ENCODE assay signal across 26 cellular contexts in the genomic region with DNA sequence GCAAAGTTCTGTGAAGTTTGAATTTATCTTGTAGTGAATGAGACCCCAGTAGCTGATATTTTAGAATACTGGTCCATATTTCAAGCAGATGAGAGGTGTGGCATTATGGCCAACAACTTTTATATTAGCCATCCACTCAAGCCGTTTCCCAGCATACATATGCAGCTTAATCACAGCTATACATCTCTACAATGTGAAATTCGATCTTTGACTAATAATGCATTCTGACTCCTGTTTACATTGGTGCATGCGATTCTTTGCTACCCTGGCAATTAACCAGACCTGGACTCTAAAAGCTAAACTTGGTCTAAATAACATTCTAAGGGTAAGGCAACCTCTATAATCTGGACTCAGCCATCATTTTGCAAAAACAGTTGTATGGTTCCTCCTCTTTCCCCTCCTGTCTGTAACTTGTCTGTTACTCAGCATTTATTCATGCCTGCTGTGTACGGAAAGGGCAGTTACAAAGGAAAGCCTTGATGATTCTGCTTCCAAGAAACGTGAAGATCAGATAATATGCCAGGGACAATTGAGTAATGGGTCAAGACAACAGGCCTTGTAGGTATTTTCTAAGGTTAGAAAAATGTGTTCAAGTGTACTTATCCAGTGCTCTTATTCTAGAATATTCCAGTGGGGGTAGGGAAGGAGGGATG. TPM values are rescaled to one million over a fixed set of nuclear protein-coding genes. Genes with fewer than 3 reads are reported as not detected.
A peak's percentile ranks its signal among the peaks of the same experiment; 100 is the strongest.
DNase-seq lines count a peak whose midpoint lies in the region; ATAC-seq, FAIRE-seq and TF ChIP-seq lines count a peak whose summit lies in the region.
"Had no signal": no experiment of that assay in that cellular context is flagged by ENCODE, and none has a peak within 500 bp of the region (broad histone marks: within the 10 kb centered on the region; RNA-seq: fewer than 3 reads in every experiment).

No MANE protein-coding gene starts in this region.

- no peak overlapping the region for H3K14ac ChIP-seq in trophoblast cell (ENCODE audit: low read length)

- no peaks in the 10 kb centered on the region for H3K27me3 ChIP-seq in MG63
- H3K27me3 ChIP-seq in bronchial epithelial cell (ENCODE audit: control insufficient read depth, insufficient read depth, low read length): no peaks in the 10 kb centered on the region
- H3K27me3 ChIP-seq in trophoblast cell (ENCODE audit: insufficient read depth, low read length): no peaks in the 10 kb centered on the region
- no peaks in the 10 kb centered on the region for H3K27me3 ChIP-seq in right cardiac atrium (ENCODE audit: control insufficient read depth, insufficient read depth)

- no peak overlapping the region for H2AK5ac ChIP-seq in trophoblast cell (ENCODE audit: low read length)

- no peak overlapping the region for H4K91ac ChIP-seq in trophoblast cell (ENCODE audit: low read depth, low read length)

- peaks cover 5% of the 10 kb centered on the region for H3K79me1 ChIP-seq in trophoblast cell (ENCODE audit: low read length)

- H3K23ac ChIP-seq in trophoblast cell (ENCODE audit: low read length): no peak overlapping the region

- no CpG with 5 or more reads among the region's 5 CpGs for WGBS in trophoblast cell (ENCODE audit: extremely low coverage, insufficient coverage, insufficient read length)
- WGBS in right cardiac atrium: 73% methylated on average over 5 of the region's 5 CpGs

- no peak overlapping the region for H4K12ac ChIP-seq in trophoblast cell (ENCODE audit: low read depth, low read length)

- no peak overlapping the region for H2AFZ ChIP-seq in trophoblast cell (ENCODE audit: insufficient read depth, low read length, poor library complexity)

- no peak for ATAC-seq in right cardiac atrium
- no peak for ATAC-seq in HG03378 (IDR thresholded peaks at IDR 0.05; ENCODE audit: unreplicated experiment)
- ATAC-seq: left lobe of liver; psoas muscle; stimulated activated naive CD8-positive, alpha-beta T cell treated with anti-CD3 and anti-CD28 coated beads, Interleukin-15, amount 100 ng/mL, for 72 hours had no signal

- FAIRE-seq in bronchial epithelial cell (lab: Jason Lieb, UNC): no peak

- no peak for TF ChIP-seq CTCF in bronchial epithelial cell (IDR thresholded peaks at IDR 0.05; ENCODE audit: insufficient read depth, low read length, severe bottlenecking)

- H3K18ac ChIP-seq in trophoblast cell (ENCODE audit: low read length): no peak overlapping the region

- H3K9ac ChIP-seq in trophoblast cell (ENCODE audit: low read length): no peak overlapping the region

- H3K9me3 ChIP-seq in MG63 (no peaks in the 10 kb centered on the region), trophoblast cell (ENCODE audit: insufficient read depth, low read depth, low read length) (peaks cover 1% of the 10 kb centered on the region), right cardiac atrium (ENCODE audit: control insufficient read depth, low read length) (no peaks in the 10 kb centered on the region)
- H3K9me3 ChIP-seq: esophagus squamous epithelium, psoas muscle, transverse colon had no signal

- no peak overlapping the region for H4K8ac ChIP-seq in trophoblast cell (ENCODE audit: low read depth, low read length)

- H3K4me1 ChIP-seq in trophoblast cell (ENCODE audit: control insufficient read depth in 1 of 2, insufficient read depth in 2 of 2, low read length in 2 of 2): peaks cover 12 to 21% of the 10 kb centered on the region in 2 experiments
- no peaks in the 10 kb centered on the region for H3K4me1 ChIP-seq in right cardiac atrium (ENCODE audit: control insufficient read depth, insufficient read depth, low read length)
- H3K4me1 ChIP-seq: psoas muscle, spleen, transverse colon had no signal

- H3K4ac ChIP-seq in trophoblast cell (ENCODE audit: low read depth, low read length): no peak overlapping the region

- no peak overlapping the region for H3K4me2 ChIP-seq in trophoblast cell (ENCODE audit: low read length)

- no peak overlapping the region for H2BK120ac ChIP-seq in trophoblast cell (ENCODE audit: insufficient read depth, low read length, poor library complexity)

- H3K4me3 ChIP-seq in MG63: no peak overlapping the region
- H3K4me3 ChIP-seq in bronchial epithelial cell (ENCODE audit: low read depth, low read length): no peak overlapping the region
- H3K4me3 ChIP-seq in trophoblast cell (ENCODE audit: low read depth, low read length): no peak overlapping the region
- H3K4me3 ChIP-seq in right cardiac atrium (ENCODE audit: low read length): no peak overlapping the region
- H3K4me3 ChIP-seq: esophagus squamous epithelium, psoas muscle had no signal

- H2BK5ac ChIP-seq in trophoblast cell (ENCODE audit: low read depth, low read length, poor library complexity): no peak overlapping the region

- H2BK12ac ChIP-seq in trophoblast cell (ENCODE audit: low read length): no peak overlapping the region

- H3K36me3 ChIP-seq in MG63: no peaks in the 10 kb centered on the region; the same call in 1 of the 2 replicates
- H3K36me3 ChIP-seq in bronchial epithelial cell (ENCODE audit: control insufficient read depth, insufficient read depth, low read length): no peaks in the 10 kb centered on the region
- H3K36me3 ChIP-seq in trophoblast cell (ENCODE audit: control insufficient read depth in 1 of 2, insufficient read depth in 2 of 2, low read length in 2 of 2): peaks cover 8 to 14% of the 10 kb centered on the region in 2 experiments
- H3K36me3 ChIP-seq: transverse colon had no signal

- DNase-seq in GM03348 (ENCODE audit: low spot score) (peak; percentile 22), MG63 (peak; percentile 17), bronchial epithelial cell (ENCODE audit: low read depth) (peak; percentile 52), trophoblast cell (peak; percentile 41 to 81), amniotic stem cell (lab: John Stamatoyannopoulos, UW) (no peak), right cardiac atrium (no peak)
- DNase-seq: activated B cell treated with CpG ODN at 0.5 μM for 24 hours; activated CD4-positive, alpha-beta memory T cell treated with anti-CD3 and anti-CD28 coated beads for 36 hours; activated naive CD4-positive, alpha-beta T cell; amygdala; DND-41; effector memory CD4-positive, alpha-beta T cell; esophagus squamous epithelium; NCI-H345; NK-92 treated with Interleukin-12 subunit alpha and Interleukin-12 subunit beta, amount 100 ng/mL, for 24 hours; psoas muscle; spleen; stimulated activated CD4-positive, alpha-beta T cell treated with anti-CD3 and anti-CD28 coated beads, Interleukin-4, amount 100 ng/mL, for 24 hours; stimulated activated naive CD8-positive, alpha-beta T cell treated with anti-CD3 and anti-CD28 coated beads, Interleukin-15, amount 100 ng/mL, for 72 hours; T-helper 9 cell; transverse colon had no signal

- peaks cover 7% of the 10 kb centered on the region for H3K79me2 ChIP-seq in trophoblast cell (ENCODE audit: control insufficient read depth, insufficient read depth, low read length, poor library complexity)

- intact Hi-C loops in right cardiac atrium (cut with DNase I): no loop called here

- H3K27ac ChIP-seq in trophoblast cell (ENCODE audit: low read depth, low read length) (no peak overlapping the region), right cardiac atrium (ENCODE audit: low read length) (no peak overlapping the region)
- H3K27ac ChIP-seq: esophagus squamous epithelium, psoas muscle, spleen, transverse colon had no signal

RNA-seq across cellular contexts. Expression of a gene that starts 50.6 kb away (rescaled TPM):
- total RNA-seq in MG63 (2014; rRNA removed; shearing (Covaris generic); ENCODE audit: low replicate concordance): not detected in 2 replicates
- total RNA-seq in bronchial epithelial cell (not detected in 2 replicates), right cardiac atrium (not detected)
- polyA plus RNA-seq in trophoblast cell (2013): not detected in 2 replicates
- not detected for polyA plus RNA-seq in right cardiac atrium
- total RNA-seq: activated B cell treated with CpG ODN at 0.5 μM for 24 hours; activated CD4-positive, alpha-beta memory T cell treated with anti-CD3 and anti-CD28 coated beads for 36 hours; cerebellum; esophagus squamous epithelium had no signal
- polyA plus RNA-seq: IgD-negative memory B cell, neural cell had no signal

Comparison
In these comparisons a context has a peak if more than half of its experiments do, and no peak if none do; other contexts are left out.
1. DNase-seq: peak in GM03348 (single experiment), MG63 (single experiment), bronchial epithelial cell (single experiment) and trophoblast cell (2 of 2); none in amniotic stem cell (single experiment) and right cardiac atrium (0 of 3).